ENCODE assay signal across 8 cellular contexts in the genomic region with DNA sequence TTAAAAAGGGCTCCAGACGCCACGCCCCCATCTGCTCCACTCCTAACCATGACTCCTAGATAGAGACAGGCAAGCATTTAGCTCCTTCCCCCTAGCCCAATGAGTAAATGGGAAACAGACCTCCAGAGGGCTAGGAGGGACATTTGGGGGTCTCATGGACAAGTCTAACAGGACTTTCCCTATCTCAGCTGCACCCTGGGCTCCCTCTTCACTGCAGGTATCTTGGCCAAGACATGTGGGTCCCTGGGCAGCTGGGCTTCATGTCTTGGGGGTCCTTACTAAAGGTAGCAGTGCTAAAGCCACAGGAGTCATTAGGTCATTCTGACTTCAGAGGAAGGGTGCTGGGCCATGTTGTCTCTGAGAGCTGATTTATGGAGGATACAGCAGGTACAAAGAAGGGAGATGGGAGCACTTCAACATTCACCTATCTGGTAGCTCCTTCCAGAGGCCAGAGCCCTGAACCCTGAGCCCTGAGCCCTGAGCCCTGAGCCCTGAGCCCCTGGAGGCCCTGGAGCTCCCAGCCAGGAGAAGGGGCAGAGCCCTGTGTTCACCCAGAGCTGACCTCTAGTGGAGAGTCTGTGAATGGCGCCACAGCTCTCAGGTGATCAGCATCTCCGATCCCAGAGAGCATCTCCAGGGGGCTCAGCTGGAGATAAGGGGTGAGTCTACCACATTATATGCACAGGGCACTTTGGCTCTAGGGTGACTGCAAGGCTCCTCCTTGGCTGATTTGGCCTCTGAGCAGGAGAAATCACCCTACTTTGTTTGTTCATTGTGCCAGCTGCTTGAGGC. TPM values are rescaled to one million over a fixed set of nuclear protein-coding genes. Genes with fewer than 3 reads are reported as not detected.
DNase-seq lines count a peak whose midpoint lies in the region; ATAC-seq and TF ChIP-seq lines count a peak whose summit lies in the region.

No MANE protein-coding gene starts in this region.

- no TSS peak for BruUV-seq in Panc1 (replicated peaks; lab: Mats Ljungman, UMichigan)

- H3K4me3 ChIP-seq in BE2C (ENCODE audit: low read depth, low read length) (no peak overlapping the region), Panc1 (ENCODE audit: low read depth in 2 of 2, low read length in 2 of 2) (no peak overlapping the region)

- CTCF ChIA-PET in Panc1 (lab: Charles Lee), result interaction anchor here (0.7 to 1.0 kb wide), 4 partner anchors 17 to 154 kb away, joined by 3 to 9 read pairs (median 3); no protein-coding TSS in a partner anchor

- in situ Hi-C loops in Panc1 (cut with HindIII; ENCODE audit: low pct_unique_long_range_greater_than_20kb, low sequenced_read_pairs), result no loop called here

- TF ChIP-seq CTCF in BE2C (IDR thresholded peaks at IDR 0.05; ENCODE audit: low read depth, low read length), result peak; percentile 76
- TF ChIP-seq CTCF in Panc1 (IDR thresholded peaks at IDR 0.05), result peak; percentile 89
- peak; percentile 64 for TF ChIP-seq CTCF in nephron progenitor cell (IDR thresholded peaks at IDR 0.05)

- H3K36me3 ChIP-seq in BE2C (no peaks in the 10 kb centered on the region), Panc1 (ENCODE audit: control insufficient read depth, insufficient read depth, low read length) (no peaks in the 10 kb centered on the region)

- ATAC-seq in GM18502 (IDR thresholded peaks at IDR 0.05; ENCODE audit: poor library complexity, unreplicated experiment) (peak; percentile 79), HG03066 (IDR thresholded peaks at IDR 0.05; ENCODE audit: low read depth, unreplicated experiment) (peak; percentile 74), Panc1 (peak; percentile 88)

- H3K27ac Mint-ChIP-seq in nephron progenitor cell, result no peak overlapping the region

- H3K4me3 Mint-ChIP-seq in nephron progenitor cell, result no peak overlapping the region

- no peaks in the 10 kb centered on the region for H3K9me3 ChIP-seq in BE2C
- no peaks in the 10 kb centered on the region for H3K9me3 ChIP-seq in Panc1 (ENCODE audit: control insufficient read depth, insufficient read depth, low read depth, low read length)

- H3K27me3 Mint-ChIP-seq in nephron progenitor cell (ENCODE audit: low read depth, poor library complexity), result peaks cover 26% of the 10 kb centered on the region

- H3K4me1 Mint-ChIP-seq in nephron progenitor cell, result no peaks in the 10 kb centered on the region

- no peaks in the 10 kb centered on the region for H3K4me1 ChIP-seq in BE2C
- no peaks in the 10 kb centered on the region for H3K4me1 ChIP-seq in Panc1 (ENCODE audit: control insufficient read depth, insufficient read depth, low read length)

- peak; percentile 60 for DNase-seq in BE2C
- DNase-seq in Panc1 (ENCODE audit: low read depth, low spot score), result peak; percentile 13
- peak; percentile 67 for DNase-seq in ecto neural progenitor cell (ENCODE audit: low spot score)
- DNase-seq in nephron progenitor cell, result peak; percentile 62
- DNase-seq in NCI-H510A treated with DMSO at 0.1 percent for 48 hours (lab: John Stamatoyannopoulos, UW), result no peak
- no peak for DNase-seq in NCI-H345 (lab: John Stamatoyannopoulos, UW)

- intact Hi-C loops in Panc1 (cut with micrococcal nuclease; ENCODE audit: unreplicated experiment), result loop anchor here (5.0 kb wide), 1 partner anchor 153 kb away; no protein-coding TSS in a partner anchor

- H3K36me3 Mint-ChIP-seq in nephron progenitor cell (ENCODE audit: low read depth), result no peaks in the 10 kb centered on the region

- H3K27ac ChIP-seq in Panc1 (ENCODE audit: low read length), result no peak overlapping the region

- no peaks in the 10 kb centered on the region for H3K27me3 ChIP-seq in BE2C
- peaks cover 18% of the 10 kb centered on the region for H3K27me3 ChIP-seq in Panc1 (ENCODE audit: control insufficient read depth, insufficient read depth, low read length)

- no peaks in the 10 kb centered on the region for H3K9me3 Mint-ChIP-seq in nephron progenitor cell

- POLR2A ChIA-PET in Panc1 (lab: Charles Lee), result no interaction called here

RNA-seq across cellular contexts. Expression of a gene that starts 40.1 kb away (rescaled TPM):
- 0.65 TPM for polyA plus RNA-seq in BE2C (2012; ENCODE audit: insufficient read depth, insufficient read length, low read depth)
- total RNA-seq in Panc1 (2021; ENCODE audit: unreplicated experiment), result 0.46 TPM
- not detected for polyA plus RNA-seq in Panc1 (2012; ENCODE audit: insufficient read length)

Comparison
In these comparisons a context has a peak if more than half of its experiments do, and no peak if none do; other contexts are left out.
1. DNase-seq: peak in BE2C (single experiment), Panc1 (single experiment), ecto neural progenitor cell (single experiment) and nephron progenitor cell (single experiment); none in NCI-H510A treated with DMSO at 0.1 percent for 48 hours (single experiment) and NCI-H345 (single experiment).
2. Peak in every context shown above with its lines, with median percentiles within 50 percentile points of each other: CTCF ChIP-seq and ATAC-seq.